ENCODE assay signal across 12 cellular contexts in the genomic region with DNA sequence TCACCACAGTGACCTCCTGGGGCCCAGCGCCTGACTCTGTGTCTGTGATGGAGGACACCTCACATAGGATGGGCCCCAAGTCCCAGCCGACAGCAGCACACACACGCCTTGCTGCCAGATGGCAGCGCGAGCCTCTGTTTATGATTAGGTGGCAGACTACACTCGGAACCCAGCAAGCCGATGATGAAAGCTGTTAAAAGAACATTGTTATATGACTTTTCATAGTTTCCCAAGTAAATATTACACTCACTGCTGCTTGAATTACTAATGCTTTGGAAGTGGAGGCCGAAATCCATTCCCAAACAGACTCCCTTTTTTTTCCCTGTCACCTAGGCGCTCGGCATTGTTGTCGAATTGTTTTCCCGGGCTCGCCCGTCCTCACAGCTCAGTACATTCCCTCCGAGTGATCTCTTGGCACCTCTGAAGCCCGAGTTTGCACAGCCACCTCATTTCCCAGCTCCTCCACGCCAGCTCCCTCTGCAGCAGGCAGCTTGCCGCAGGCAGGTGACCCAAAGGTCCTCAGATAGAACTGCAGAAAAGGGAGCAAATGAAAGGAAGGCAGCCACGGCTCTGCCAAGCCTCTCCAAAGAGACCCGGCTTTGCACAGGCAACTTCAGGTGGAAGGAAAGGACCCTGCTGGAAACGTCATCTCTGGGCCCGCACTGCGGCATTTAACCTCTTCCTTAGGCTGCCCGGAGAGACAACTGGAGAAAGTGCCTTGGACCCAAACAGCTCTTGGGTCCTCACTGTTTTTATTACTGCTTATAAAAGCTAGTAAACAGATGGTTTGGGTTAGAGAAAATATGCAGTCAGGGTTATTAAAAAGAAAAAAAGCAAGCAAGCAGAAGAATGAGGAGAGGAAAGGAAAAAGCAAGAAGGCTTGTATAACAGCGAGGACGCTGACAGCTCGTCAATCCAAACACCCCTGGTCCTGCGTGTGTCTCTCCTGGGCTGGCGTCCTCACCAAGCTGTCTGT.
DNase-seq lines count a peak whose midpoint lies in the region; ATAC-seq, FAIRE-seq and TF ChIP-seq lines count a peak whose summit lies in the region.
"Had no signal": no experiment of that assay in that cellular context is flagged by ENCODE, and none has a peak within 500 bp of the region (broad histone marks: within the 10 kb centered on the region; RNA-seq: fewer than 3 reads in every experiment).

No MANE protein-coding gene starts in this region.

- FAIRE-seq in HTR-8/SVneo (lab: Jason Lieb, UNC), result no peak

- no peaks in the 10 kb centered on the region for H3K27me3 ChIP-seq in GM23338 (ENCODE audit: insufficient read depth)
- H3K27me3 ChIP-seq in colonic mucosa, result no peaks in the 10 kb centered on the region
- H3K27me3 ChIP-seq in skeletal muscle satellite cell (ENCODE audit: control insufficient read depth, insufficient read depth, low read length), result peaks cover 40% of the 10 kb centered on the region

- DNase-seq in GM23338 (ENCODE audit: low spot score) (no peak), colonic mucosa (no peak), left kidney (ENCODE audit: low read depth, low spot score) (peak; percentile 50), HTR-8/SVneo (ENCODE audit: insufficient read length, low spot score) (no peak)
- no peak for DNase-seq in activated CD8-positive, alpha-beta memory T cell treated with anti-CD3 and anti-CD28 coated beads, Interleukin-2, amount 50 U/mL, for 4 hours
- DNase-seq: activated gamma-delta T cell treated with Interleukin-2 at 50 U/mL for 16 hours, C1 segment of cervical spinal cord, spleen had no signal

- H3K9me3 ChIP-seq in colonic mucosa, result no peaks in the 10 kb centered on the region
- H3K9me3 ChIP-seq in skeletal muscle satellite cell (replicated peaks; ENCODE audit: low read length), result no peaks in the 10 kb centered on the region
- H3K9me3 ChIP-seq: spleen had no signal

- peaks cover 4% of the 10 kb centered on the region for H3K27me3 Mint-ChIP-seq in GM23338 (ENCODE audit: insufficient read depth, low read depth, poor library complexity)

- intact Hi-C loops in colonic mucosa (cut with DNase I), result no loop called here

- no peaks in the 10 kb centered on the region for H3K4me1 Mint-ChIP-seq in GM23338

- no peaks in the 10 kb centered on the region for H3K79me2 ChIP-seq in GM23338 (replicated peaks; ENCODE audit: insufficient read depth)

- H3K4me3 Mint-ChIP-seq in GM23338, result no peak overlapping the region
- H3K4me3 Mint-ChIP-seq: memory B cell had no signal

- H3K27ac ChIP-seq in GM23338 (ENCODE audit: low read depth) (no peak overlapping the region), colonic mucosa (peak overlapping the region; percentile 13)
- H3K27ac ChIP-seq: spleen had no signal

- peak overlapping the region in 1 of 2 donors; percentile 58 for H3K9ac ChIP-seq in colonic mucosa (ENCODE audit: low read depth in 2 of 2, low read length in 2 of 2)
- no peak overlapping the region for H3K9ac ChIP-seq in skeletal muscle satellite cell (ENCODE audit: low read depth, low read length)

- H3K4me3 ChIP-seq in GM23338, result no peak overlapping the region
- peak overlapping the region; percentile 6 for H3K4me3 ChIP-seq in colonic mucosa
- no peak overlapping the region for H3K4me3 ChIP-seq in skeletal muscle satellite cell (ENCODE audit: low read length)
- H3K4me3 ChIP-seq: spleen had no signal

- H3F3A ChIP-seq in GM23338 (replicated peaks; ENCODE audit: low read depth), result no peaks in the 10 kb centered on the region

- H2AFZ ChIP-seq in GM23338, result peak overlapping the region; percentile 63; the same call in 1 of the 2 replicates

- ATAC-seq in GM23338 (peak; percentile 23; the same call in 1 of the 3 replicates), GM21423 (IDR thresholded peaks at IDR 0.05; ENCODE audit: unreplicated experiment) (no peak), GM19467 (IDR thresholded peaks at IDR 0.05; ENCODE audit: unreplicated experiment) (no peak)

- H3K9me3 Mint-ChIP-seq in GM23338, result no peaks in the 10 kb centered on the region
- H3K9me3 Mint-ChIP-seq: memory B cell had no signal

- H3K36me3 ChIP-seq in GM23338 (ENCODE audit: insufficient read depth) (no peaks in the 10 kb centered on the region), colonic mucosa (no peaks in the 10 kb centered on the region), skeletal muscle satellite cell (ENCODE audit: insufficient read depth, low read length) (no peaks in the 10 kb centered on the region)
- H3K36me3 ChIP-seq: spleen had no signal

- no peaks in the 10 kb centered on the region for H3K9me2 ChIP-seq in GM23338 (ENCODE audit: insufficient read depth)

- H3K4me1 ChIP-seq in GM23338 (ENCODE audit: insufficient read depth) (no peaks in the 10 kb centered on the region), colonic mucosa (no peaks in the 10 kb centered on the region), skeletal muscle satellite cell (ENCODE audit: control insufficient read depth, insufficient read depth, low read length) (no peaks in the 10 kb centered on the region)
- H3K4me1 ChIP-seq: spleen had no signal

- H4K20me1 ChIP-seq in GM23338 (replicated peaks; ENCODE audit: insufficient read depth), result no peaks in the 10 kb centered on the region

- H3K4me2 ChIP-seq in GM23338 (no peak overlapping the region), skeletal muscle satellite cell (ENCODE audit: low read length) (peak overlapping the region; percentile 12)

- H3K36me3 Mint-ChIP-seq in GM23338 (ENCODE audit: low read depth), result no peaks in the 10 kb centered on the region

- H3K27ac Mint-ChIP-seq in GM23338, result no peak overlapping the region
- H3K27ac Mint-ChIP-seq: memory B cell had no signal

- TF ChIP-seq CTCF in GM23338 (conservative IDR thresholded peaks at IDR 0.05; ENCODE audit: low read depth in 2 of 2), result no peak
- TF ChIP-seq CTCF in colonic mucosa (IDR thresholded peaks at IDR 0.05), result no peak

TF ChIP-seq in GM23338, 12 proteins besides CTCF, POLR2A, EP300 and RAD21 (continues in another document):
- TF ChIP-seq EZH2phosphoT487 (IDR thresholded peaks at IDR 0.05; ENCODE audit: unreplicated experiment) (no peak), NANOG (IDR thresholded peaks at IDR 0.05; ENCODE audit: borderline replicate concordance) (no peak), JUNB (IDR thresholded peaks at IDR 0.05; ENCODE audit: unreplicated experiment) (no peak)
- TF ChIP-seq, protein P1, sequence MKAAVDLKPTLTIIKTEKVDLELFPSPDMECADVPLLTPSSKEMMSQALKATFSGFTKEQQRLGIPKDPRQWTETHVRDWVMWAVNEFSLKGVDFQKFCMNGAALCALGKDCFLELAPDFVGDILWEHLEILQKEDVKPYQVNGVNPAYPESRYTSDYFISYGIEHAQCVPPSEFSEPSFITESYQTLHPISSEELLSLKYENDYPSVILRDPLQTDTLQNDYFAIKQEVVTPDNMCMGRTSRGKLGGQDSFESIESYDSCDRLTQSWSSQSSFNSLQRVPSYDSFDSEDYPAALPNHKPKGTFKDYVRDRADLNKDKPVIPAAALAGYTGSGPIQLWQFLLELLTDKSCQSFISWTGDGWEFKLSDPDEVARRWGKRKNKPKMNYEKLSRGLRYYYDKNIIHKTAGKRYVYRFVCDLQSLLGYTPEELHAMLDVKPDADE (IDR thresholded peaks at IDR 0.05), result no peak
